ENCODE assay signal across 16 cellular contexts in genomic region chr11:27108809-27109208, GRCh38.
DNase-seq lines count a peak whose midpoint lies in the region; ATAC-seq and TF ChIP-seq lines count a peak whose summit lies in the region.
"Had no signal": no experiment of that assay in that cellular context is flagged by ENCODE, and none has a peak within 500 bp of the region (broad histone marks: within the 10 kb centered on the region; RNA-seq: fewer than 3 reads in every experiment).

No MANE protein-coding gene starts in this region.

- TF ChIP-seq CTCF in LNCaP clone FGC (IDR thresholded peaks at IDR 0.05; ENCODE audit: control insufficient read depth, extremely low read depth, insufficient read depth), result no peak

- DNase-seq in LNCaP clone FGC (ENCODE audit: low read depth) (peak; percentile 73), NCI-H526 (lab: John Stamatoyannopoulos, UW) (peak; percentile 16 to 45), left lobe of liver (ENCODE audit: low spot score) (no peak), AG08396 (ENCODE audit: low spot score) (no peak)
- DNase-seq: 8988T; ACHN; AML-193; Caco-2; Calu3; CD4-positive, alpha-beta T cell; CD8-positive, alpha-beta T cell; DMS79 treated with DMSO at 0.1 percent for 48 hours had no signal

- H3K4me3 ChIP-seq in LNCaP clone FGC (ENCODE audit: low read depth, low read length), result no peak overlapping the region
- H3K4me3 ChIP-seq: BLaER1 treated with 17β-estradiol and CSF1 and Interleukin-3, amounts not matched to agents 10 nM and 100 nM; GM12878 had no signal

- peak; percentile 63 for ATAC-seq in left lobe of liver
- ATAC-seq in HG02870 (IDR thresholded peaks at IDR 0.05; ENCODE audit: unreplicated experiment), result no peak
- no peak for ATAC-seq in GM21515 (IDR thresholded peaks at IDR 0.05; ENCODE audit: unreplicated experiment)
- ATAC-seq: CD8-positive, alpha-beta T cell; GM12878 had no signal

Comparison
In these comparisons a context has a peak if more than half of its experiments do, and no peak if none do; other contexts are left out.
1. DNase-seq: peak in LNCaP clone FGC (single experiment) and NCI-H526 (2 of 2); none in left lobe of liver (single experiment) and AG08396 (single experiment).